1 cellular context compared by ENCODE assay signal in the genomic region with DNA sequence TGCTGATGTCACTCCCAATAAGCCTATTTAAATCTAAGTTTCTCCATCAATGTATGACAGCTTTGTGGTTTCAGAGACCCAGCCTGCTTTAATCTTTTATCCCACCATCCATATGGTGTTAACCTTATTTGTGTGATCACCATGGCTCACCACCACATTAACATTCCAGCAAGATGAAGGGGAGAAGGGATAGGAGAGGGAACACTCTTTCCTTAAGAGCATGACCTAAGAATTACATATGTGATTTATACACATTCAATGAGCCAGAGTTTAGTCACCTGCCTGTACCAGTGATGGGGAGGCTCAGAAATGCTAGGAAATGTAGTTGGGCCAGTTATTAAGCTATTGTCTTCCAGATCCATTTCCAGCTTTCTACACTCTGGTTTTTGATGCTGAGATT.
TF ChIP-seq lines count a peak whose summit lies in the region.

No MANE protein-coding gene starts in this region.

TF ChIP-seq in IMR-90, 13 proteins besides CTCF, POLR2A, EP300 and RAD21 (continued from another document):
- TF ChIP-seq RFX5 (IDR thresholded peaks at IDR 0.05; ENCODE audit: low read depth, low read length): no peak
